9 cellular contexts compared by ENCODE assay signal in the genomic region with DNA sequence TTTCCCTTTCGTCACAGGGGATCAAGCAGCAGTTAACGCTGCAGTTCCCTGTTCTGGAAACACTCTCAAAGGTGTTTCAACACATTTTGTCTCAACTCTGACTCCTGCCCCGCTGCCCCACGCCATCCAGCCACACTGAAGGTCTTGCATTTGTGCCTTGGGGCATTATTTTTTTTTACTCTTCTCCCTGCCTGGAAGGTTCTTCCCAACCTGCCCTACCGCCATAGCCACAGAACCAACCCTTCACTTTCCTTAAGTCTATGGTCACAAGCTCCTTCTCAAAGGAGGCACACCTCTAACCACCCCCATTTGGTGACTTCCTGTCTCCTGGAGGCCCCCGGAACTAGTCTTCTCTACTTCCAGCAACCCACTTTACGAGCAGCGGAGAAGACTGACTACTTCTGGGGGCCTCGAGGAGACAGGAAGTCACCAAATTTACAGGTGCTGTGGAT. TPM values are rescaled to one million over a fixed set of nuclear protein-coding genes. Genes with fewer than 3 reads are reported as not detected.
DNase-seq lines count a peak whose midpoint lies in the region; ATAC-seq and TF ChIP-seq lines count a peak whose summit lies in the region.
"Had no signal": no experiment of that assay in that cellular context is flagged by ENCODE, and none has a peak within 500 bp of the region (broad histone marks: within the 10 kb centered on the region; RNA-seq: fewer than 3 reads in every experiment).

No MANE protein-coding gene starts in this region.

- peak; percentile 90 for ATAC-seq in GM18909 (IDR thresholded peaks at IDR 0.05; ENCODE audit: poor library complexity, unreplicated experiment)
- ATAC-seq in HG02938 (IDR thresholded peaks at IDR 0.05; ENCODE audit: unreplicated experiment): peak; percentile 91
- peak; percentile 90 for ATAC-seq in activated CD8-positive, alpha-beta T cell treated with anti-CD3 and anti-CD28 coated beads, Interleukin-2, amount 10 ng/mL, durations not matched to agents 7 days and 5 days
- no peak for ATAC-seq in heart right ventricle

- H3K27me3 Mint-ChIP-seq in activated CD8-positive, alpha-beta T cell treated with anti-CD3 and anti-CD28 coated beads, Interleukin-2, amount 10 ng/mL, durations not matched to agents 7 days and 5 days (ENCODE audit: low read depth): peaks cover 17% of the 10 kb centered on the region

- TF ChIP-seq CTCF in parathyroid adenoma (IDR thresholded peaks at IDR 0.05): no peak
- no peak for TF ChIP-seq CTCF in WERI-Rb-1 (IDR thresholded peaks at IDR 0.05; ENCODE audit: low read depth, low read length)
- no peak for TF ChIP-seq CTCF in heart right ventricle (IDR thresholded peaks at IDR 0.05)

- peak overlapping the region; percentile 30 for H2AFZ ChIP-seq in parathyroid adenoma

- H3K36me3 Mint-ChIP-seq in activated CD8-positive, alpha-beta T cell treated with anti-CD3 and anti-CD28 coated beads, Interleukin-2, amount 10 ng/mL, durations not matched to agents 7 days and 5 days (ENCODE audit: low read depth): peaks cover 11% of the 10 kb centered on the region

- WGBS in heart right ventricle, 2 donors: 68 to 77% methylated on average over 9 of the region's 9 CpGs

- POLR2A ChIA-PET in activated CD8-positive, alpha-beta T cell treated with anti-CD3 and anti-CD28 coated beads, Interleukin-2, amount 10 ng/mL, durations not matched to agents 7 days and 5 days (lab: Charles Lee): no interaction called here

- peak; percentile 64 for DNase-seq in activated CD8-positive, alpha-beta T cell treated with anti-CD3 and anti-CD28 coated beads, Interleukin-2, amount 10 ng/mL, durations not matched to agents 7 days and 5 days
- DNase-seq in NCI-H2171 treated with DMSO at 0.1 percent for 48 hours (lab: John Stamatoyannopoulos, UW) (no peak), WERI-Rb-1 (no peak), hippocampal formation (lab: John Stamatoyannopoulos, UW) (no peak), heart right ventricle (no peak)

- H3K36me3 ChIP-seq in parathyroid adenoma (ENCODE audit: control insufficient read depth, insufficient read depth, low read length) (no peaks in the 10 kb centered on the region), WERI-Rb-1 (no peaks in the 10 kb centered on the region), heart right ventricle (no peaks in the 10 kb centered on the region)
- H3K36me3 ChIP-seq: SJSA1 had no signal

- peaks cover 14% of the 10 kb centered on the region for H3K4me1 Mint-ChIP-seq in activated CD8-positive, alpha-beta T cell treated with anti-CD3 and anti-CD28 coated beads, Interleukin-2, amount 10 ng/mL, durations not matched to agents 7 days and 5 days (ENCODE audit: low read depth)

- H3K27me3 ChIP-seq in parathyroid adenoma (ENCODE audit: control insufficient read depth, insufficient read depth, low read length) (no peaks in the 10 kb centered on the region), WERI-Rb-1 (ENCODE audit: insufficient read depth, low read depth, severe bottlenecking) (no peaks in the 10 kb centered on the region), heart right ventricle (no peaks in the 10 kb centered on the region)
- H3K27me3 ChIP-seq: SJSA1 had no signal

- peak overlapping the region; percentile 57 for H3K4me2 ChIP-seq in parathyroid adenoma (ENCODE audit: low read length)

- H3K27ac ChIP-seq in parathyroid adenoma (peak overlapping the region; percentile 84), WERI-Rb-1 (no peak overlapping the region), heart right ventricle (peak overlapping the region in 1 of 10 donors; percentile 64)
- H3K27ac ChIP-seq: SJSA1 had no signal

- peak overlapping the region; percentile 48 for H3K4me3 ChIP-seq in parathyroid adenoma (ENCODE audit: low read depth, low read length)
- H3K4me3 ChIP-seq in WERI-Rb-1 (ENCODE audit: low read depth, low read length): no peak overlapping the region
- peak overlapping the region in 1 of 10 donors; percentile 8 for H3K4me3 ChIP-seq in heart right ventricle
- H3K4me3 ChIP-seq: SJSA1 had no signal

- H3K4me1 ChIP-seq in parathyroid adenoma: peaks cover 28% of the 10 kb centered on the region
- peaks cover 0 to 9% (median 0%) of the 10 kb centered on the region in 9 donors for H3K4me1 ChIP-seq in heart right ventricle
- H3K4me1 ChIP-seq: SJSA1 had no signal

- H3K9me3 ChIP-seq in parathyroid adenoma (ENCODE audit: control insufficient read depth, low read length) (no peaks in the 10 kb centered on the region), WERI-Rb-1 (ENCODE audit: severe bottlenecking) (no peaks in the 10 kb centered on the region), heart right ventricle (no peaks in the 10 kb centered on the region)
- H3K9me3 ChIP-seq: SJSA1 had no signal

- intact Hi-C loops in heart right ventricle (cut with DNase I): loop anchor here in 1 of 10 donors (10.0 kb wide), 1 partner anchor 161 kb away; no protein-coding TSS in a partner anchor

- CTCF ChIA-PET in activated CD8-positive, alpha-beta T cell treated with anti-CD3 and anti-CD28 coated beads, Interleukin-2, amount 10 ng/mL, durations not matched to agents 7 days and 5 days (lab: Charles Lee): interaction anchor here (1.3 to 1.4 kb wide), 2 partner anchors 15 to 509 kb away, joined by 4 to 5 read pairs; no protein-coding TSS in a partner anchor

- peaks cover 10% of the 10 kb centered on the region for H3K79me2 ChIP-seq in parathyroid adenoma

- peak overlapping the region; percentile 90 for H3K27ac Mint-ChIP-seq in activated CD8-positive, alpha-beta T cell treated with anti-CD3 and anti-CD28 coated beads, Interleukin-2, amount 10 ng/mL, durations not matched to agents 7 days and 5 days

- peaks cover 21% of the 10 kb centered on the region for H3K9me3 Mint-ChIP-seq in activated CD8-positive, alpha-beta T cell treated with anti-CD3 and anti-CD28 coated beads, Interleukin-2, amount 10 ng/mL, durations not matched to agents 7 days and 5 days (ENCODE audit: insufficient read depth)

- peak overlapping the region; percentile 63 for H3K4me3 Mint-ChIP-seq in activated CD8-positive, alpha-beta T cell treated with anti-CD3 and anti-CD28 coated beads, Interleukin-2, amount 10 ng/mL, durations not matched to agents 7 days and 5 days

- H3K9ac ChIP-seq in parathyroid adenoma: no peak overlapping the region

RNA-seq across cellular contexts. Expression of a gene that starts 17.2 kb away (rescaled TPM):
- under 1 TPM; 0.11 to 0.13 TPM for total RNA-seq in activated CD8-positive, alpha-beta T cell treated with anti-CD3 and anti-CD28 coated beads, Interleukin-2, amount 10 ng/mL, durations not matched to agents 7 days and 5 days
- 1 to 10 TPM in 9 of 10 donors, under 1 TPM in 1; 0.89 to 2.7 (median 1.5) TPM for total RNA-seq in heart right ventricle
- polyA plus RNA-seq in heart right ventricle: under 1 TPM; 0.80 to 0.97 TPM
- total RNA-seq: SJSA1 had no signal

Comparison
In these comparisons a context has a peak if more than half of its experiments do, and no peak if none do; other contexts are left out.
1. ATAC-seq: peak in GM18909 (single experiment), HG02938 (single experiment) and activated CD8-positive, alpha-beta T cell treated with anti-CD3 and anti-CD28 coated beads, Interleukin-2, amount 10 ng/mL, durations not matched to agents 7 days and 5 days (single experiment); none in heart right ventricle (0 of 8).